Comparison of ENCODE assay signal across 15 cellular contexts in genomic region chr1:107250169-107250568, GRCh38.
DNase-seq lines count a peak whose midpoint lies in the region; ATAC-seq and TF ChIP-seq lines count a peak whose summit lies in the region.
"Had no signal": no experiment of that assay in that cellular context is flagged by ENCODE, and none has a peak within 500 bp of the region (broad histone marks: within the 10 kb centered on the region; RNA-seq: fewer than 3 reads in every experiment).

No MANE protein-coding gene starts in this region.

- no peaks in the 10 kb centered on the region for H3K9me3 Mint-ChIP-seq in GM23338
- no peaks in the 10 kb centered on the region for H3K9me3 Mint-ChIP-seq in activated naive CD4-positive, alpha-beta T cell treated with anti-CD3 and anti-CD28 coated beads for 36 hours
- H3K9me3 Mint-ChIP-seq in CD8-positive, alpha-beta memory T cell = no peaks in the 10 kb centered on the region
- H3K9me3 Mint-ChIP-seq: activated naive CD4-positive, alpha-beta T cell treated with anti-CD3 and anti-CD28 coated beads, Interleukin-2, amount 10 ng/mL, durations not matched to agents 7 days and 5 days; naive B cell; stimulated activated naive CD8-positive, alpha-beta T cell treated with anti-CD3 and anti-CD28 coated beads, Interleukin-15, amount 100 ng/mL, for 72 hours had no signal

- no peaks in the 10 kb centered on the region for H3K79me2 ChIP-seq in GM23338 (replicated peaks; ENCODE audit: insufficient read depth)

- H3K27me3 Mint-ChIP-seq in GM23338 (ENCODE audit: insufficient read depth, low read depth, poor library complexity) = peaks cover 2% of the 10 kb centered on the region
- peaks cover 5% of the 10 kb centered on the region for H3K27me3 Mint-ChIP-seq in activated naive CD4-positive, alpha-beta T cell treated with anti-CD3 and anti-CD28 coated beads for 36 hours (ENCODE audit: low read depth)
- H3K27me3 Mint-ChIP-seq in CD8-positive, alpha-beta memory T cell = no peaks in the 10 kb centered on the region
- H3K27me3 Mint-ChIP-seq: activated naive CD4-positive, alpha-beta T cell treated with anti-CD3 and anti-CD28 coated beads, Interleukin-2, amount 10 ng/mL, durations not matched to agents 7 days and 5 days; naive B cell had no signal

- H3K4me1 ChIP-seq in GM23338 (ENCODE audit: insufficient read depth) = peaks cover 27% of the 10 kb centered on the region
- no peaks in the 10 kb centered on the region for H3K4me1 ChIP-seq in CD8-positive, alpha-beta memory T cell (ENCODE audit: insufficient read depth, low read length)

- ATAC-seq in GM23338 = peak; percentile 42; the same call in 2 of the 3 replicates
- ATAC-seq: stimulated activated naive CD8-positive, alpha-beta T cell treated with anti-CD3 and anti-CD28 coated beads, Interleukin-15, amount 100 ng/mL, for 72 hours had no signal

- H3K27ac ChIP-seq in GM23338 (ENCODE audit: low read depth) = no peak overlapping the region
- no peak overlapping the region for H3K27ac ChIP-seq in CD8-positive, alpha-beta memory T cell (ENCODE audit: low read depth, low read length)

- POLR2A ChIA-PET in CD8-positive, alpha-beta memory T cell (lab: Charles Lee) = no interaction called here

- H3F3A ChIP-seq in GM23338 (replicated peaks; ENCODE audit: low read depth) = no peaks in the 10 kb centered on the region

- H3K36me3 Mint-ChIP-seq in GM23338 (ENCODE audit: low read depth) = no peaks in the 10 kb centered on the region
- H3K36me3 Mint-ChIP-seq in activated naive CD4-positive, alpha-beta T cell treated with anti-CD3 and anti-CD28 coated beads for 36 hours (ENCODE audit: low read depth) = no peaks in the 10 kb centered on the region
- no peaks in the 10 kb centered on the region for H3K36me3 Mint-ChIP-seq in CD8-positive, alpha-beta memory T cell
- H3K36me3 Mint-ChIP-seq: activated naive CD4-positive, alpha-beta T cell treated with anti-CD3 and anti-CD28 coated beads, Interleukin-2, amount 10 ng/mL, durations not matched to agents 7 days and 5 days; naive B cell had no signal

- no peak overlapping the region for H3K4me2 ChIP-seq in GM23338

- no peaks in the 10 kb centered on the region for H3K9me3 ChIP-seq in CD8-positive, alpha-beta memory T cell (ENCODE audit: low read length)

- H4K20me1 ChIP-seq in GM23338 (replicated peaks; ENCODE audit: insufficient read depth) = no peaks in the 10 kb centered on the region

- H3K4me3 ChIP-seq in GM23338 (no peak overlapping the region), epithelial cell of esophagus (ENCODE audit: low read length) (no peak overlapping the region)
- H3K4me3 ChIP-seq in CD8-positive, alpha-beta memory T cell (ENCODE audit: low read length) = no peak overlapping the region

- DNase-seq in DMS153 treated with DMSO at 0.1 percent for 48 hours (lab: John Stamatoyannopoulos, UW; ENCODE audit: unreplicated experiment) = peak; percentile 12
- peak; percentile 36 for DNase-seq in GM23338 (ENCODE audit: low spot score)
- peak; percentile 37 for DNase-seq in NCI-H345 (lab: John Stamatoyannopoulos, UW)
- DNase-seq in epithelial cell of esophagus (ENCODE audit: low read depth) = peak; percentile 65
- no peak for DNase-seq in activated naive CD4-positive, alpha-beta T cell treated with anti-CD3 and anti-CD28 coated beads for 36 hours
- DNase-seq in activated naive CD4-positive, alpha-beta T cell treated with Interleukin-2 at 50 U/mL for 16 hours = no peak
- DNase-seq in CD8-positive, alpha-beta memory T cell = no peak
- no peak for DNase-seq in NCI-H82 (lab: John Stamatoyannopoulos, UW)
- DNase-seq: activated naive CD4-positive, alpha-beta T cell treated with anti-CD3 and anti-CD28 coated beads, Interleukin-2, amount 10 ng/mL, durations not matched to agents 7 days and 5 days; cerebellar nuclear complex; naive B cell; NCI-H1436; retina; stimulated activated CD4-positive, alpha-beta T cell treated with anti-CD3 and anti-CD28 coated beads, Interleukin-4, amount 100 ng/mL, for 24 hours; stimulated activated naive CD8-positive, alpha-beta T cell treated with anti-CD3 and anti-CD28 coated beads, Interleukin-15, amount 100 ng/mL, for 72 hours had no signal

- no peak for TF ChIP-seq CTCF in GM23338 (conservative IDR thresholded peaks at IDR 0.05; ENCODE audit: low read depth in 2 of 2)
- TF ChIP-seq CTCF in epithelial cell of esophagus (IDR thresholded peaks at IDR 0.05; ENCODE audit: insufficient read depth, low read depth, low read length, missing control alignments) = no peak

- H3K36me3 ChIP-seq in GM23338 (ENCODE audit: insufficient read depth) = no peaks in the 10 kb centered on the region
- no peaks in the 10 kb centered on the region for H3K36me3 ChIP-seq in CD8-positive, alpha-beta memory T cell (ENCODE audit: insufficient read depth, low read length)

- CTCF ChIA-PET in activated naive CD4-positive, alpha-beta T cell treated with anti-CD3 and anti-CD28 coated beads for 36 hours (lab: Charles Lee) = no interaction called here
- CTCF ChIA-PET in CD8-positive, alpha-beta memory T cell (lab: Charles Lee) = no interaction called here

- no peak overlapping the region for H3K4me3 Mint-ChIP-seq in GM23338
- H3K4me3 Mint-ChIP-seq in activated naive CD4-positive, alpha-beta T cell treated with anti-CD3 and anti-CD28 coated beads for 36 hours = no peak overlapping the region
- no peak overlapping the region for H3K4me3 Mint-ChIP-seq in CD8-positive, alpha-beta memory T cell
- H3K4me3 Mint-ChIP-seq: activated naive CD4-positive, alpha-beta T cell treated with anti-CD3 and anti-CD28 coated beads, Interleukin-2, amount 10 ng/mL, durations not matched to agents 7 days and 5 days; stimulated activated naive CD8-positive, alpha-beta T cell treated with anti-CD3 and anti-CD28 coated beads, Interleukin-15, amount 100 ng/mL, for 72 hours had no signal

- peaks cover 15% of the 10 kb centered on the region; the same call in 1 of the 2 replicates for H3K9me2 ChIP-seq in GM23338 (ENCODE audit: insufficient read depth)

- no peak overlapping the region for H3K27ac Mint-ChIP-seq in GM23338
- H3K27ac Mint-ChIP-seq in activated naive CD4-positive, alpha-beta T cell treated with anti-CD3 and anti-CD28 coated beads for 36 hours = no peak overlapping the region
- H3K27ac Mint-ChIP-seq in CD8-positive, alpha-beta memory T cell = no peak overlapping the region
- H3K27ac Mint-ChIP-seq: activated naive CD4-positive, alpha-beta T cell treated with anti-CD3 and anti-CD28 coated beads, Interleukin-2, amount 10 ng/mL, durations not matched to agents 7 days and 5 days; naive B cell; stimulated activated naive CD8-positive, alpha-beta T cell treated with anti-CD3 and anti-CD28 coated beads, Interleukin-15, amount 100 ng/mL, for 72 hours had no signal

- no peak overlapping the region for H2AFZ ChIP-seq in GM23338

- no peaks in the 10 kb centered on the region for H3K27me3 ChIP-seq in GM23338 (ENCODE audit: insufficient read depth)
- no peaks in the 10 kb centered on the region for H3K27me3 ChIP-seq in CD8-positive, alpha-beta memory T cell (ENCODE audit: insufficient read depth, low read length, poor library complexity, severe bottlenecking)

- peaks cover 28% of the 10 kb centered on the region for H3K4me1 Mint-ChIP-seq in GM23338
- H3K4me1 Mint-ChIP-seq in activated naive CD4-positive, alpha-beta T cell treated with anti-CD3 and anti-CD28 coated beads for 36 hours (ENCODE audit: low read depth) = peaks cover 2% of the 10 kb centered on the region
- H3K4me1 Mint-ChIP-seq in CD8-positive, alpha-beta memory T cell = no peaks in the 10 kb centered on the region

- intact Hi-C loops in activated naive CD4-positive, alpha-beta T cell treated with anti-CD3 and anti-CD28 coated beads for 36 hours (cut with micrococcal nuclease) = no loop called here

TF ChIP-seq in GM23338, 12 proteins besides CTCF, POLR2A, EP300 and RAD21 (continues in another document):
- no peak for TF ChIP-seq JUNB (IDR thresholded peaks at IDR 0.05; ENCODE audit: unreplicated experiment)

Comparison
In these comparisons a context has a peak if more than half of its experiments do, and no peak if none do; other contexts are left out.
1. DNase-seq: peak in DMS153 treated with DMSO at 0.1 percent for 48 hours (single experiment), GM23338 (single experiment), NCI-H345 (single experiment) and epithelial cell of esophagus (single experiment); none in activated naive CD4-positive, alpha-beta T cell treated with anti-CD3 and anti-CD28 coated beads for 36 hours (single experiment), activated naive CD4-positive, alpha-beta T cell treated with Interleukin-2 at 50 U/mL for 16 hours (single experiment), CD8-positive, alpha-beta memory T cell (0 of 5) and NCI-H82 (single experiment).